24 cellular contexts compared by ENCODE assay signal in genomic region chr4:128299848-128300247, GRCh38. TPM values are rescaled to one million over a fixed set of nuclear protein-coding genes. Genes with fewer than 3 reads are reported as not detected.
DNase-seq lines count a peak whose midpoint lies in the region; ATAC-seq, FAIRE-seq and TF ChIP-seq lines count a peak whose summit lies in the region.
"Had no signal": no experiment of that assay in that cellular context is flagged by ENCODE, and none has a peak within 500 bp of the region (broad histone marks: within the 10 kb centered on the region; RNA-seq: fewer than 3 reads in every experiment).

No MANE protein-coding gene starts in this region.

- peak; percentile 18 for FAIRE-seq in GM19239 (lab: Jason Lieb, UNC)
- FAIRE-seq: A549, D721Med, GM12891, GM18507 had no signal

- ATAC-seq in HG03025 (IDR thresholded peaks at IDR 0.05; ENCODE audit: low FRiP score, unreplicated experiment), result no peak
- no peak for ATAC-seq in GM19463 (IDR thresholded peaks at IDR 0.05; ENCODE audit: unreplicated experiment)
- ATAC-seq: A549, GM23338, HCT116 had no signal

- DNase-seq in GM19239 (ENCODE audit: insufficient read length, low spot score) (no peak), SJSA1 (ENCODE audit: low read depth in 1 of 2, low spot score in 2 of 2) (no peak), esophagus muscularis mucosa (ENCODE audit: extremely low spot score) (no peak), HUDEP-2 (lab: John Stamatoyannopoulos, UW; ENCODE audit: unreplicated experiment in 76 of 76) (no peak), NCI-H524 (lab: John Stamatoyannopoulos, UW) (no peak)
- DNase-seq: 8988T; ACHN; AML-193; BE2C; CD4-positive, alpha-beta T cell; CD8-positive, alpha-beta memory T cell; DMS 273 treated with DMSO at 0.1 percent for 48 hours; DMS79; GF-D8; H9 had no signal

- H3K4me3 ChIP-seq in SJSA1 (no peak overlapping the region), esophagus muscularis mucosa (no peak overlapping the region)
- H3K4me3 ChIP-seq: A549; BLaER1 treated with 17β-estradiol and CSF1 and Interleukin-3, amounts not matched to agents 10 nM and 100 nM; GM23338 had no signal

- H3K27me3 ChIP-seq in SJSA1 (replicated peaks) (no peaks in the 10 kb centered on the region), esophagus muscularis mucosa (no peaks in the 10 kb centered on the region)
- H3K27me3 ChIP-seq: BE2C; BLaER1 treated with 17β-estradiol and CSF1 and Interleukin-3, amounts not matched to agents 10 nM and 100 nM had no signal

- H3K27ac ChIP-seq in SJSA1 (0 out of 2 replicates have a peak overlapping the region, but pooled peaks have one; percentile 7), esophagus muscularis mucosa (replicated peaks in 1 of 4) (peak overlapping the region in 3 of 4 donors; percentile 21 to 55 (median 38))
- H3K27ac ChIP-seq: A549; BLaER1 treated with 17β-estradiol and CSF1 and Interleukin-3, amounts not matched to agents 10 nM and 100 nM had no signal

- 0 out of 2 replicates have a peak, but pooled peaks cover 3% of the 10 kb centered on the region for H3K36me3 ChIP-seq in SJSA1
- H3K36me3 ChIP-seq in esophagus muscularis mucosa, result peaks cover 0 to 7% (median 0%) of the 10 kb centered on the region in 4 donors
- H3K36me3 ChIP-seq: BE2C had no signal

- intact Hi-C loops in esophagus muscularis mucosa (cut with DNase I), result no loop called here

- no peak for TF ChIP-seq POLR2A in esophagus muscularis mucosa (IDR thresholded peaks at IDR 0.05; ENCODE audit: low read depth)

- H3K9me3 ChIP-seq in SJSA1 (replicated peaks) (no peaks in the 10 kb centered on the region), esophagus muscularis mucosa (no peaks in the 10 kb centered on the region)
- H3K9me3 ChIP-seq: A549; BE2C; BLaER1 treated with 17β-estradiol and CSF1 and Interleukin-3, amounts not matched to agents 10 nM and 100 nM had no signal

- H3K4me1 ChIP-seq in SJSA1 (replicated peaks), result peaks cover 16% of the 10 kb centered on the region
- peaks cover 3 to 15% (median 8%) of the 10 kb centered on the region in 4 donors for H3K4me1 ChIP-seq in esophagus muscularis mucosa
- H3K4me1 ChIP-seq: A549, BE2C had no signal

- TF ChIP-seq CTCF in esophagus muscularis mucosa (IDR thresholded peaks at IDR 0.05), result no peak

- no peak for TF ChIP-seq EP300 in esophagus muscularis mucosa (IDR thresholded peaks at IDR 0.05)

- WGBS in esophagus muscularis mucosa, result 30% methylated on average over 1 of the region's 1 CpG

RNA-seq across cellular contexts. Expression of gene PGRMC2, which starts 12.2 kb away (rescaled TPM):
- 18.1 and 36.5 TPM in 2 replicates for total RNA-seq in SJSA1 (2014; rRNA removed; shearing (Covaris generic))
- 10 to 100 TPM; 57.3 to 74.3 (median 59.4) TPM for total RNA-seq in esophagus muscularis mucosa
